Comparison of ENCODE assay signal across 38 cellular contexts in the genomic region with DNA sequence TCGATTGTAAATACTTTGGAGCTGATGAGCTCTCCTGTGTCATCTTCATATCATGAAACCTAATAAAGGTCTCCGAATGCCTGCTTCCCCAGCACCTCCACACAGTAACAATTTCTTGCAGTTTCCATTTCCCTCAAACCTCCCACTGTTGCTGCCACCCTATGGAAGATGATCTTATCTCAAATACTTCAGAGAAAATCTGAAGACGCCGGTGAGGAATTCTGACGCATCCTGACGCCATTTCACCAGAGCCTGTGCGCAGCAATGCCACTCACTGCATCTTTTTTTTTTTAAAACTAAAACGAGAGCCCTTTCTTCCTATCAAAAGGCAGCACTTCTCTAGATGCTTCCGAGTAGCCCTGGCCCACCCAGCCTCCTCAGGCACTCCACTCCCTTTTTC. TPM values are rescaled to one million over a fixed set of nuclear protein-coding genes. Genes with fewer than 3 reads are reported as not detected.
"Had no signal": no experiment of that assay in that cellular context is flagged by ENCODE, and none has a peak within 500 bp of the region (broad histone marks: within the 10 kb centered on the region; RNA-seq: fewer than 3 reads in every experiment).

No MANE protein-coding gene starts in this region.

- H3K4me1 ChIP-seq: adrenal gland, breast epithelium had no signal

- H3K9me3 ChIP-seq: adrenal gland, body of pancreas, breast epithelium had no signal

- H3K4me3 ChIP-seq: adrenal gland, body of pancreas, breast epithelium had no signal

- H3K36me3 Mint-ChIP-seq: activated CD4-positive, alpha-beta memory T cell treated with anti-CD3 and anti-CD28 coated beads for 36 hours; activated naive CD8-positive, alpha-beta T cell treated with anti-CD3 and anti-CD28 coated beads for 36 hours had no signal

- H3K9me3 Mint-ChIP-seq: activated B cell treated with CpG ODN at 0.5 μM for 24 hours; activated CD4-positive, alpha-beta memory T cell treated with anti-CD3 and anti-CD28 coated beads for 36 hours; activated CD4-positive, alpha-beta T cell treated with anti-CD3 and anti-CD28 coated beads, Interleukin-2, amount 10 ng/mL, durations not matched to agents 24 days and 14 days; activated CD8-positive, alpha-beta T cell treated with anti-CD3 and anti-CD28 coated beads for 36 hours; activated naive CD4-positive, alpha-beta T cell treated with anti-CD3 and anti-CD28 coated beads for 36 hours; activated naive CD4-positive, alpha-beta T cell treated with anti-CD3 and anti-CD28 coated beads, Interleukin-2, amount 50 U/mL, for 72 hours; activated naive CD8-positive, alpha-beta T cell treated with anti-CD3 and anti-CD28 coated beads for 36 hours; activated T-cell treated with anti-CD3 and anti-CD28 coated beads, Interleukin-2, amount 50 U/mL, for 4 hours; activated T-cell treated with anti-CD3 and anti-CD28 coated beads, Interleukin-2, amount 50 U/mL, for 72 hours; activated T-helper 1 cell treated with anti-CD3 and anti-CD28 coated beads, Interleukin-12 subunit alpha, Interleukin-12 subunit beta, Interleukin-2, Interleukin-4 antibody, amounts not matched to agents 30 ng/mL and 10 ng/mL and 1 ng/mL, durations not matched to agents 14 hours and 24 hours and 36 hours; activated T-helper 17 cell treated with anti-CD3 and anti-CD28 coated beads, Interleukin-2, amount 50 U/mL, for 72 hours; T-helper 1 cell treated with Interleukin-12 subunit alpha and Interleukin-12 subunit beta and Interleukin-4 antibody, amounts not matched to agents 30 μg/mL and 1 μg/mL, for 36 hours; T-helper 2 cell treated with Interferon-gamma antibody and Interleukin-4, amounts not matched to agents 5 μg/mL and 100 μg/mL, for 36 hours had no signal

- H3K4me3 Mint-ChIP-seq: activated B cell treated with CpG ODN at 0.5 μM for 24 hours; activated CD4-positive, alpha-beta memory T cell treated with anti-CD3 and anti-CD28 coated beads for 36 hours; activated CD4-positive, alpha-beta T cell treated with anti-CD3 and anti-CD28 coated beads, Interleukin-2, amount 10 ng/mL, durations not matched to agents 24 days and 14 days; activated CD8-positive, alpha-beta T cell treated with anti-CD3 and anti-CD28 coated beads for 36 hours; activated naive CD4-positive, alpha-beta T cell treated with anti-CD3 and anti-CD28 coated beads for 36 hours; activated naive CD8-positive, alpha-beta T cell treated with anti-CD3 and anti-CD28 coated beads for 36 hours; activated T-cell treated with anti-CD3 and anti-CD28 coated beads, Interleukin-2, amount 50 U/mL, for 4 hours; activated T-cell treated with anti-CD3 and anti-CD28 coated beads, Interleukin-2, amount 50 U/mL, for 72 hours; activated T-helper 1 cell treated with anti-CD3 and anti-CD28 coated beads, Interleukin-12 subunit alpha, Interleukin-12 subunit beta, Interleukin-2, Interleukin-4 antibody, amounts not matched to agents 30 ng/mL and 10 ng/mL and 1 ng/mL, durations not matched to agents 14 hours and 24 hours and 36 hours; activated T-helper 17 cell treated with anti-CD3 and anti-CD28 coated beads, Interleukin-2, amount 50 U/mL, for 72 hours; T-helper 1 cell treated with Interleukin-12 subunit alpha and Interleukin-12 subunit beta and Interleukin-4 antibody, amounts not matched to agents 30 μg/mL and 1 μg/mL, for 36 hours; T-helper 2 cell treated with Interferon-gamma antibody and Interleukin-4, amounts not matched to agents 5 μg/mL and 100 μg/mL, for 36 hours had no signal

- H3K27me3 ChIP-seq: breast epithelium had no signal

- H3K27ac Mint-ChIP-seq: activated B cell treated with CpG ODN at 0.5 μM for 24 hours; activated CD4-positive, alpha-beta memory T cell treated with anti-CD3 and anti-CD28 coated beads for 36 hours; activated CD4-positive, alpha-beta T cell treated with anti-CD3 and anti-CD28 coated beads, Interleukin-2, amount 10 ng/mL, durations not matched to agents 24 days and 14 days; activated CD8-positive, alpha-beta T cell treated with anti-CD3 and anti-CD28 coated beads for 36 hours; activated naive CD4-positive, alpha-beta T cell treated with anti-CD3 and anti-CD28 coated beads for 36 hours; activated naive CD4-positive, alpha-beta T cell treated with anti-CD3 and anti-CD28 coated beads, Interleukin-2, amount 50 U/mL, for 72 hours; activated naive CD8-positive, alpha-beta T cell treated with anti-CD3 and anti-CD28 coated beads for 36 hours; activated T-cell treated with anti-CD3 and anti-CD28 coated beads, Interleukin-2, amount 50 U/mL, for 72 hours; activated T-helper 1 cell treated with anti-CD3 and anti-CD28 coated beads, Interleukin-12 subunit alpha, Interleukin-12 subunit beta, Interleukin-2, Interleukin-4 antibody, amounts not matched to agents 30 ng/mL and 10 ng/mL and 1 ng/mL, durations not matched to agents 14 hours and 24 hours and 36 hours; activated T-helper 17 cell treated with anti-CD3 and anti-CD28 coated beads, Interleukin-2, amount 50 U/mL, for 72 hours; T-helper 1 cell treated with Interleukin-12 subunit alpha and Interleukin-12 subunit beta and Interleukin-4 antibody, amounts not matched to agents 30 μg/mL and 1 μg/mL, for 36 hours; T-helper 2 cell treated with Interferon-gamma antibody and Interleukin-4, amounts not matched to agents 5 μg/mL and 100 μg/mL, for 36 hours had no signal

- DNase-seq: activated B cell treated with CpG ODN at 0.5 μM for 24 hours; activated CD4-positive, alpha-beta memory T cell treated with anti-CD3 and anti-CD28 coated beads for 36 hours; activated CD4-positive, alpha-beta T cell treated with anti-CD3 and anti-CD28 coated beads for 4 hours; activated CD4-positive, alpha-beta T cell treated with anti-CD3 and anti-CD28 coated beads, Interleukin-2, amount 50 U/mL, for 1 hour; activated CD4-positive, alpha-beta T cell treated with anti-CD3 and anti-CD28 coated beads, Interleukin-2, amount 50 U/mL, for 4 hours; activated CD4-positive, CD25-positive, alpha-beta regulatory T cell treated with anti-CD3 and anti-CD28 coated beads, Interleukin-2, amount 50 U/mL, for 72 hours; activated CD8-positive, alpha-beta memory T cell treated with anti-CD3 and anti-CD28 coated beads, Interleukin-2, amount 50 U/mL, for 4 hours; activated CD8-positive, alpha-beta T cell treated with anti-CD3 and anti-CD28 coated beads for 36 hours; activated effector memory CD4-positive, alpha-beta T cell treated with anti-CD3 and anti-CD28 coated beads, Interleukin-2, amount 50 U/mL, for 16 hours; activated gamma-delta T cell treated with Interleukin-2 at 50 U/mL for 16 hours; activated naive CD4-positive, alpha-beta T cell; activated naive CD4-positive, alpha-beta T cell treated with anti-CD3 and anti-CD28 coated beads for 36 hours; activated naive CD4-positive, alpha-beta T cell treated with anti-CD3 and anti-CD28 coated beads, Interleukin-2, amount 50 U/mL, for 16 hours; activated naive CD8-positive, alpha-beta T cell treated with anti-CD3 and anti-CD28 coated beads for 36 hours; activated T-cell treated with anti-CD3 and anti-CD28 coated beads for 4 hours; activated T-cell treated with anti-CD3 and anti-CD28 coated beads, Interleukin-2, amount 50 U/mL, for 1 hour; activated T-cell treated with anti-CD3 and anti-CD28 coated beads, Interleukin-2, amount 50 U/mL, for 4 hours; activated T-cell treated with anti-CD3 and anti-CD28 coated beads, Interleukin-2, amount 50 U/mL, for 72 hours; adrenal gland; amniotic stem cell; aorta; body of pancreas; brain microvascular endothelial cell; central memory CD4-positive, alpha-beta T cell; T-helper 1 cell; T-helper 2 cell; T-helper 9 cell had no signal

- H3K27ac ChIP-seq: adrenal gland, body of pancreas, brain microvascular endothelial cell, breast epithelium, VCaP had no signal

- H3K36me3 ChIP-seq: adrenal gland, brain microvascular endothelial cell, breast epithelium had no signal

- H3K4me1 Mint-ChIP-seq: activated T-helper 17 cell treated with anti-CD3 and anti-CD28 coated beads, Interleukin-2, amount 50 U/mL, for 72 hours had no signal

RNA-seq across cellular contexts. Expression of gene GNAL, which starts 31.9 kb away (rescaled TPM):
- total RNA-seq: activated B cell treated with CpG ODN at 0.5 μM for 24 hours had no signal

RNA-seq across cellular contexts. Expression of gene SLC35G4, which starts 47.8 kb away (rescaled TPM):
- total RNA-seq: activated B cell treated with CpG ODN at 0.5 μM for 24 hours; activated CD4-positive, alpha-beta memory T cell treated with anti-CD3 and anti-CD28 coated beads for 36 hours; activated CD4-positive, alpha-beta T cell treated with anti-CD3 and anti-CD28 coated beads, Interleukin-2, amount 10 ng/mL, durations not matched to agents 24 days and 14 days; activated CD8-positive, alpha-beta memory T cell treated with anti-CD3 and anti-CD28 coated beads for 36 hours; activated CD8-positive, alpha-beta T cell treated with anti-CD3 and anti-CD28 coated beads for 36 hours; activated naive CD4-positive, alpha-beta T cell treated with anti-CD3 and anti-CD28 coated beads for 36 hours; activated naive CD4-positive, alpha-beta T cell treated with anti-CD3 and anti-CD28 coated beads, Interleukin-2, amount 50 U/mL, for 72 hours; activated naive CD8-positive, alpha-beta T cell treated with anti-CD3 and anti-CD28 coated beads for 36 hours; activated T-cell treated with anti-CD3 and anti-CD28 coated beads, Interleukin-2, amount 50 U/mL, for 4 hours; activated T-cell treated with anti-CD3 and anti-CD28 coated beads, Interleukin-2, amount 50 U/mL, for 72 hours; activated T-helper 1 cell treated with anti-CD3 and anti-CD28 coated beads, Interleukin-12 subunit alpha, Interleukin-12 subunit beta, Interleukin-2, Interleukin-4 antibody, amounts not matched to agents 30 ng/mL and 10 ng/mL and 1 ng/mL, durations not matched to agents 14 hours and 24 hours and 36 hours; activated T-helper 17 cell treated with anti-CD3 and anti-CD28 coated beads, Interleukin-2, amount 50 U/mL, for 72 hours; adrenal gland; aorta; astrocyte; body of pancreas; breast epithelium; cardiac septum had no signal
